Comparison of ENCODE assay signal across 8 cellular contexts in the genomic region with DNA sequence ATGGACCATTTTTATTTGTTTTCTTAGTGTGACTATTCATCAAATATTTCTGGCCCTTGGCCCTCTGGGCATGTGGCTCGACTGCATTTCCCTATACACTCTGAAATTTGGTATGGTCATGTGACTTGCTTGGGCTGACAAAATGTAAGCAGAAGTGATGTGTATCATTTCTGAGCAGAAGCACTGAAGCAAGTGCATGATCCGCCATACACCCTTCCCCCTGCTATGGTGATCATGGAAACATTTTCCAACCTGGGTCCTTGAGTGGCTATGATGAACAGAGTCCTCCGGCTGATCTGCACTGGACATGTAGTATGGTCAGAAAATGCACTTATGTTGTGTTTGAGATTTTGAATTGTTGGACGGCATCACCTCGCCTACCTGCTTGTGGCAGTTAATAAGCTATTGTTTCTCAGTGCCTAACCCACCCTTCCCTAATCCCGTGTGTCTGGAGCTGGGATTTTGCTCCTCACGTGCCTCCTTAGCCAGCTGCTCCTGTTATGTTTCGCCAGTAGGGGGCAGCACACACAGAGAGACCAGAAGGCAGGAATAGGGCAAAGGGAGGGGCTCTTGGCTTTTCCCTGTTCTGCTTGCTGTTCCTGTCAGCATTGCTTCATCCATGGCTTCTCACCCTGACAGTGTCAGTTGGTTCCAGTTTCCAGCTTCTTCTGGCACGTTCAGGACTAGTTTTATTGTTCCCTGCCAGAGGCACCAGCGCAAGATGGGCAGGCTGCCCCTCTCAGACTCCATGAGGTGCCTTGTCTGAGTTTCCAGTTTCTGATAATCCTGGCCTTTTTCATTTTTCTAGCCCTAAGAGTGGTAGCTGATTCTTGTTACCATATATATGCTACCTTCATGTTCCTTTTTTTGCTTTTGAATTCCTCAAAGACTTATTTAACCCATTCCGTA.
A peak's percentile ranks its signal among the peaks of the same experiment; 100 is the strongest.
DNase-seq lines count a peak whose midpoint lies in the region; ATAC-seq, FAIRE-seq and TF ChIP-seq lines count a peak whose summit lies in the region.

No MANE protein-coding gene starts in this region.

- no peaks in the 10 kb centered on the region for H3K9me3 ChIP-seq in psoas muscle

- intact Hi-C loops in psoas muscle (cut with DNase I), result no loop called here

- DNase-seq in DMS 273 treated with DMSO at 0.1 percent for 48 hours (lab: John Stamatoyannopoulos, UW) (peak; percentile 43), GM19239 (ENCODE audit: insufficient read length, low spot score) (peak; percentile 10), NCI-H2171 treated with DMSO at 0.1 percent for 48 hours (lab: John Stamatoyannopoulos, UW) (peak; percentile 71), foreskin fibroblast (no peak), psoas muscle (peak; percentile 19 to 56)
- peak; percentile 24 for DNase-seq in activated CD4-positive, alpha-beta T cell treated with anti-CD3 and anti-CD28 coated beads, Interleukin-2, amount 50 U/mL, for 1 hour

- H3K4me3 ChIP-seq in foreskin fibroblast (ENCODE audit: low read depth in 1 of 2, low read length in 2 of 2), result no peak overlapping the region
- no peak overlapping the region for H3K4me3 ChIP-seq in psoas muscle

- TF ChIP-seq CTCF in foreskin fibroblast (IDR thresholded peaks at IDR 0.05; ENCODE audit: low read depth, low read length) (peak; percentile 56), psoas muscle (IDR thresholded peaks at IDR 0.05) (no peak)

- ATAC-seq in HG03135 (IDR thresholded peaks at IDR 0.05; ENCODE audit: unreplicated experiment) (peak; percentile 89), psoas muscle (peak in 2 of 4 donors; percentile 38 to 55)
- no peak for ATAC-seq in activated CD4-positive, CD25-positive, alpha-beta regulatory T cell treated with anti-CD3 and anti-CD28 coated beads, Interleukin-2, amount 50 U/mL, for 24 hours

- no peaks in the 10 kb centered on the region for H3K27me3 ChIP-seq in psoas muscle (ENCODE audit: insufficient read depth in 3 of 3, low read length in 2 of 3)

- WGBS in psoas muscle, 3 donors, result 30 to 37% (median 34%) methylated on average over 11 of the region's 11 CpGs

- H3K36me3 ChIP-seq in psoas muscle (ENCODE audit: insufficient read depth in 1 of 2, low read depth in 1 of 2), result no peaks in the 10 kb centered on the region

- H3K4me1 ChIP-seq in psoas muscle, result no peaks in the 10 kb centered on the region

- peak; percentile 89 for FAIRE-seq in GM19239 (lab: Jason Lieb, UNC)

- no peak overlapping the region for H3K27ac ChIP-seq in psoas muscle

Comparison
In these comparisons a context has a peak if more than half of its experiments do, and no peak if none do; other contexts are left out.
1. DNase-seq: peak in DMS 273 treated with DMSO at 0.1 percent for 48 hours (single experiment), GM19239 (single experiment), NCI-H2171 treated with DMSO at 0.1 percent for 48 hours (single experiment), activated CD4-positive, alpha-beta T cell treated with anti-CD3 and anti-CD28 coated beads, Interleukin-2, amount 50 U/mL, for 1 hour (single experiment) and psoas muscle (2 of 2); none in foreskin fibroblast (0 of 2).